Comparison of ENCODE assay signal across 8 cellular contexts in the genomic region with DNA sequence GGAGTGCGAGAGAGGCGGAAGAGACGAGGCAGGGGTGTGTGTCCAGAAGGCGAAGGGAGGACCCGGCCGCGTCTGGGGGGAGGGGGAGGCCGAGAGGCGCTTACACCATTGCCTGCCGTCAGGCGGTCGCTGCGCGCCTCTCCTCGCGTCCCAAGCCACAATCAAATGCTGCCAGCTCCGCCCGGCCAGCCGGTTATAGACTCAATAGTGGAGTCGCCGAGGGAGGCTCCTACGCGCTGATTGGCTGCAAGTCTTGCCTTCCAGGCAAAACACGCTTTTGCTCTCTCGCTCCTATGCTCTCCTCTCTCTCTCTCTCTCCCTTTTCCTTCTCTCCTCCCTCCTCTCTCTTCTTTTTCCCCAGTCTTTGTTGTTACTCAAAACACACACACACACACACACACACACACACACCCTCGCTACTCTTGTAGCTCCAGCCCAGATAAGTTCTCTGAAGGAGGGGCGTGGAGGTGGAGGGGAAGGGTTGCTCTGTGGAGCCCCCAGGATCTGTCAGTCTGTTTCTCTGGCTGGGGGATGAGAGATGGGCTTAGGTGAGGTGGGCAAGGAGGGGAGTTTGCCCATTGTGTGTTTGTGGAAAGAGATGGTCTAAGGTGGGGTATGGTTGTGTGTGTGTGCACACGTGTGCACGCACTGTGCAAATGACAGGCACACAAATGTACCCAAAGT. TPM values are rescaled to one million over a fixed set of nuclear protein-coding genes. Genes with fewer than 3 reads are reported as not detected.
DNase-seq lines count a peak whose midpoint lies in the region; ATAC-seq and TF ChIP-seq lines count a peak whose summit lies in the region.

A gene (minus strand): TSS at position 170 of the 684 bp plus-strand sequence. CDS start 226 bp downstream, outside the sequence.

- peak; percentile 59 to 69 for ATAC-seq in lower lobe of right lung
- no peak for ATAC-seq in GM19351 (IDR thresholded peaks at IDR 0.05; ENCODE audit: unreplicated experiment)

- H3K4me1 Mint-ChIP-seq in CD8-positive, alpha-beta memory T cell, result peaks cover 25 to 43% (median 32%) of the 10 kb centered on the region in 3 donors

- H3K27ac ChIP-seq in CD8-positive, alpha-beta memory T cell (ENCODE audit: low read depth, low read length), result no peak within 1 kb of the TSS
- H3K27ac ChIP-seq in HUES64 (ENCODE audit: low read depth, low read length) (no peak within 1 kb of the TSS), SJSA1 (no peak within 1 kb of the TSS), lower lobe of right lung (no peak within 1 kb of the TSS), testis (no peak within 1 kb of the TSS)

- H3K4me3 Mint-ChIP-seq in CD8-positive, alpha-beta memory T cell, result peak within 1 kb of the TSS; percentile 78 to 90 (median 85)

- intact Hi-C loops in lower lobe of right lung (cut with DNase I) (loop anchor here (5.0 kb wide), 1 partner anchor 133 kb away; no protein-coding TSS in a partner anchor), testis (cut with DNase I; ENCODE audit: low total_unique reads) (loop anchor here (5.0 kb wide), 2 partner anchors 118 to 133 kb away; no protein-coding TSS in a partner anchor)

- H3K27me3 ChIP-seq in CD8-positive, alpha-beta memory T cell (ENCODE audit: insufficient read depth, low read length, poor library complexity, severe bottlenecking), result peaks cover 67% of the 10 kb centered on the region
- peaks cover 90% of the 10 kb centered on the region for H3K27me3 ChIP-seq in HUES64 (ENCODE audit: insufficient read depth, low read length)
- peaks cover 68% of the 10 kb centered on the region for H3K27me3 ChIP-seq in SJSA1 (replicated peaks)
- H3K27me3 ChIP-seq in lower lobe of right lung (ENCODE audit: low read depth), result peaks cover 96% of the 10 kb centered on the region
- H3K27me3 ChIP-seq in testis, result no peaks in the 10 kb centered on the region

- no peak for DNase-seq in CD8-positive, alpha-beta memory T cell
- DNase-seq in SJSA1 (ENCODE audit: low read depth in 1 of 2, low spot score in 2 of 2) (peak; percentile 63 to 83), dermis blood vessel endothelial cell (peak; percentile 58), lower lobe of right lung (peak; percentile 83), testis (peak; percentile 81), RKO (ENCODE audit: low spot score) (no peak)

- TF ChIP-seq CTCF in lower lobe of right lung (IDR thresholded peaks at IDR 0.05), result no peak
- no peak for TF ChIP-seq CTCF in testis (IDR thresholded peaks at IDR 0.05)

- H3K9me3 ChIP-seq in CD8-positive, alpha-beta memory T cell (ENCODE audit: low read length), result no peaks in the 10 kb centered on the region
- H3K9me3 ChIP-seq in HUES64 (ENCODE audit: insufficient read depth, low read depth, low read length) (no peaks in the 10 kb centered on the region), SJSA1 (replicated peaks) (no peaks in the 10 kb centered on the region), lower lobe of right lung (no peaks in the 10 kb centered on the region), testis (no peaks in the 10 kb centered on the region)

- TF ChIP-seq POLR2A in testis (IDR thresholded peaks at IDR 0.05), result no peak

- WGBS in HUES64, result 3% methylated on average over 28 of the region's 29 CpGs
- WGBS in testis, 2 donors, result 2 to 5% methylated on average over 27 to 29 of the region's 29 CpGs

- H3K9ac ChIP-seq in HUES64 (ENCODE audit: low read depth, low read length), result no peak within 1 kb of the TSS

- no peaks in the 10 kb centered on the region for H3K36me3 Mint-ChIP-seq in CD8-positive, alpha-beta memory T cell

- peaks cover 22% of the 10 kb centered on the region for H3K4me1 ChIP-seq in CD8-positive, alpha-beta memory T cell (ENCODE audit: insufficient read depth, low read length)
- peaks cover 15% of the 10 kb centered on the region for H3K4me1 ChIP-seq in HUES64 (ENCODE audit: insufficient read depth, low read length)
- H3K4me1 ChIP-seq in SJSA1 (replicated peaks), result peaks cover 38% of the 10 kb centered on the region
- H3K4me1 ChIP-seq in lower lobe of right lung, result peaks cover 45% of the 10 kb centered on the region
- H3K4me1 ChIP-seq in testis, result peaks cover 17% of the 10 kb centered on the region

- H3K4me3 ChIP-seq in CD8-positive, alpha-beta memory T cell (ENCODE audit: low read length), result peak within 1 kb of the TSS; percentile 51
- H3K4me3 ChIP-seq in HUES64 (ENCODE audit: low read length), result peak within 1 kb of the TSS; percentile 47
- H3K4me3 ChIP-seq in SJSA1, result no peak within 1 kb of the TSS
- peak within 1 kb of the TSS; percentile 55 for H3K4me3 ChIP-seq in lower lobe of right lung
- H3K4me3 ChIP-seq in testis, result peak within 1 kb of the TSS; percentile 43 to 48

- CTCF ChIA-PET in CD8-positive, alpha-beta memory T cell (lab: Charles Lee), result interaction anchor here (0.8 to 7.3 kb wide), 17 partner anchors 10 to 438 kb away, joined by 3 to 159 read pairs (median 7); no protein-coding TSS in a partner anchor

- H3K27ac Mint-ChIP-seq in CD8-positive, alpha-beta memory T cell, result peak within 1 kb of the TSS in 3 of 8 donors; percentile 55 to 92 (median 68)

- POLR2A ChIA-PET in CD8-positive, alpha-beta memory T cell (lab: Charles Lee), result no interaction called here

- peaks cover 57 to 81% of the 10 kb centered on the region in 2 donors for H3K27me3 Mint-ChIP-seq in CD8-positive, alpha-beta memory T cell

- no peaks in the 10 kb centered on the region for H3K36me3 ChIP-seq in CD8-positive, alpha-beta memory T cell (ENCODE audit: insufficient read depth, low read length)
- H3K36me3 ChIP-seq in HUES64 (ENCODE audit: insufficient read depth, low read length) (no peaks in the 10 kb centered on the region), SJSA1 (no peaks in the 10 kb centered on the region), lower lobe of right lung (no peaks in the 10 kb centered on the region), testis (ENCODE audit: low read depth, missing control alignments) (no peaks in the 10 kb centered on the region)

- peaks cover 0 to 2% (median 0%) of the 10 kb centered on the region in 5 donors for H3K9me3 Mint-ChIP-seq in CD8-positive, alpha-beta memory T cell

RNA-seq across cellular contexts. Expression of the gene that starts here (rescaled TPM):
- total RNA-seq in CD8-positive, alpha-beta memory T cell, result under 1 TPM in 1 of 2 experiments, not detected in 1; 0.15 TPM
- not detected for polyA plus RNA-seq in CD8-positive, alpha-beta memory T cell
- 0.40 TPM for polyA plus RNA-seq in HUES64 (2013, experiment 1 of 2)
- 0.32 TPM for polyA plus RNA-seq in HUES64 (2013, experiment 2 of 2)
- not detected in 2 replicates for total RNA-seq in SJSA1 (2014; rRNA removed; shearing (Covaris generic))
- total RNA-seq in dermis blood vessel endothelial cell, result not detected in 2 replicates
- 0.38 TPM for total RNA-seq in lower lobe of right lung
- 1 to 10 TPM; 1.4 to 1.5 TPM for total RNA-seq in testis
- polyA plus RNA-seq in testis (ENCODE audit: insufficient read depth, low read depth, low replicate concordance), result 1.0 TPM

Comparison
In these comparisons a context has a peak if more than half of its experiments do, and no peak if none do; other contexts are left out.
1. Peak in DNase-seq in SJSA1; RNA of the gene not detected or under 1 TPM.
2. Peak in DNase-seq in dermis blood vessel endothelial cell; RNA of the gene not detected or under 1 TPM.
3. Peak in DNase-seq, ATAC-seq and H3K4me3 ChIP-seq in lower lobe of right lung; RNA of the gene not detected or under 1 TPM.